Comparison of ENCODE assay signal across 1 cellular context in the genomic region with DNA sequence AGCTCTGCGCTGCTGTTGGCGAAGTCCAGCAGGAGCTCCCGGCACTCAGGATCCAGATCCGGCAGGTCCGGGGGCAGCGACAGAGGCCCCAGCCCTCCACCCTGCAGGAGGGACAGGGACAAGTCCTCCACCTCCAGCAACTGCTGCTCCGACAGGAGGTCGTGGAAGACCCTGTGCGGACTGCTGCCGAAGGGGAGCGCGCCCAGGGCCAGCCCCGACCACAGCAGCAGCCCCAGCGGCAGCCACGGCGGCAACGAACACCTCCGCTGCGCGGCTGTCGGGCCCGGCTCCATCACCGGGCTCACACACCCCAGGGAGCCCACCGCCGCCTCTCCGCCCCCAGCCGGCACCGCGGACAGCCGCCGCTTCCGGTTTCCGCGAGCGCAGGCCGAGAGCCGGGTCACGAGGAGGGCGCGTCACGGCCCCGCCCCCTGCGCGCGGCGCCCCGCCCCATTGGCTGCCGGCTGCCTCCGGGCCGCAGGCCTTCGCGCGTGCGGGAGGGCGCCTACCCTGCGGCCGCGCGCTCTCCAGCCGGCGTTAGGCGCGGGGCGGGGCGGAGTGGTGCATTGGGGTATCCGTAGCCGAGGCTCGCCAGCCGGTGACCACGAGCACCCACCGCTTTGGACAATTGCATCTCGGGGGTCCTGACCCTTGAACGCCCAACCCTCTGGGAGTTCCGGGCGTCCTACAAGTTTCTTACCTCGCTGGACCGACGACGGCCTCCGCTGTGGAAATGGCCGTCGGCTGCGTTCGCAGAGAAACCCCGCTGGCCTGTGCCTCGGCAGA.
TF ChIP-seq lines count a peak whose summit lies in the region.

TSS of gene OSTM1 (minus strand) at position 383 of the 786 bp plus-strand sequence. CDS start at position 293, 90 bp downstream.

TF ChIP-seq in K562, 482 proteins besides CTCF, POLR2A, EP300 and RAD21 (continued from another document and continues in another):
- no peak for TF ChIP-seq GTF3C2 (IDR thresholded peaks at IDR 0.05; ENCODE audit: borderline replicate concordance, extremely low read depth, insufficient read length)
- no peak for TF ChIP-seq DACH1 (IDR thresholded peaks at IDR 0.05; ENCODE audit: partially characterized antibody)
- TF ChIP-seq, protein P1, sequence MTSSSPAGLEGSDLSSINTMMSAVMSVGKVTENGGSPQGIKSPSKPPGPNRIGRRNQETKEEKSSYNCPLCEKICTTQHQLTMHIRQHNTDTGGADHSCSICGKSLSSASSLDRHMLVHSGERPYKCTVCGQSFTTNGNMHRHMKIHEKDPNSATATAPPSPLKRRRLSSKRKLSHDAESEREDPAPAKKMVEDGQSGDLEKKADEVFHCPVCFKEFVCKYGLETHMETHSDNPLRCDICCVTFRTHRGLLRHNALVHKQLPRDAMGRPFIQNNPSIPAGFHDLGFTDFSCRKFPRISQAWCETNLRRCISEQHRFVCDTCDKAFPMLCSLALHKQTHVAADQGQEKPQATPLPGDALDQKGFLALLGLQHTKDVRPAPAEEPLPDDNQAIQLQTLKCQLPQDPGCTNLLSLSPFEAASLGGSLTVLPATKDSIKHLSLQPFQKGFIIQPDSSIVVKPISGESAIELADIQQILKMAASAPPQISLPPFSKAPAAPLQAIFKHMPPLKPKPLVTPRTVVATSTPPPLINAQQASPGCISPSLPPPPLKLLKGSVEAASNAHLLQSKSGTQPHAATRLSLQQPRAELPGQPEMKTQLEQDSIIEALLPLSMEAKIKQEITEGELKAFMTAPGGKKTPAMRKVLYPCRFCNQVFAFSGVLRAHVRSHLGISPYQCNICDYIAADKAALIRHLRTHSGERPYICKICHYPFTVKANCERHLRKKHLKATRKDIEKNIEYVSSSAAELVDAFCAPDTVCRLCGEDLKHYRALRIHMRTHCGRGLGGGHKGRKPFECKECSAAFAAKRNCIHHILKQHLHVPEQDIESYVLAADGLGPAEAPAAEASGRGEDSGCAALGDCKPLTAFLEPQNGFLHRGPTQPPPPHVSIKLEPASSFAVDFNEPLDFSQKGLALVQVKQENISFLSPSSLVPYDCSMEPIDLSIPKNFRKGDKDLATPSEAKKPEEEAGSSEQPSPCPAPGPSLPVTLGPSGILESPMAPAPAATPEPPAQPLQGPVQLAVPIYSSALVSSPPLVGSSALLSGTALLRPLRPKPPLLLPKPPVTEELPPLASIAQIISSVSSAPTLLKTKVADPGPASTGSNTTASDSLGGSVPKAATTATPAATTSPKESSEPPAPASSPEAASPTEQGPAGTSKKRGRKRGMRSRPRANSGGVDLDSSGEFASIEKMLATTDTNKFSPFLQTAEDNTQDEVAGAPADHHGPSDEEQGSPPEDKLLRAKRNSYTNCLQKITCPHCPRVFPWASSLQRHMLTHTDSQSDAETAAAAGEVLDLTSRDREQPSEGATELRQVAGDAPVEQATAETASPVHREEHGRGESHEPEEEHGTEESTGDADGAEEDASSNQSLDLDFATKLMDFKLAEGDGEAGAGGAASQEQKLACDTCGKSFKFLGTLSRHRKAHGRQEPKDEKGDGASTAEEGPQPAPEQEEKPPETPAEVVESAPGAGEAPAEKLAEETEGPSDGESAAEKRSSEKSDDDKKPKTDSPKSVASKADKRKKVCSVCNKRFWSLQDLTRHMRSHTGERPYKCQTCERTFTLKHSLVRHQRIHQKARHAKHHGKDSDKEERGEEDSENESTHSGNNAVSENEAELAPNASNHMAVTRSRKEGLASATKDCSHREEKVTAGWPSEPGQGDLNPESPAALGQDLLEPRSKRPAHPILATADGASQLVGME (CRISPR knock-in tag; IDR thresholded peaks at IDR 0.05) = no peak
- peak; percentile 50; the same call in 1 of the 2 replicates for TF ChIP-seq ZNF57 (CRISPR knock-in tag; IDR thresholded peaks at IDR 0.05)
- TF ChIP-seq HSF4 (CRISPR knock-in tag; IDR thresholded peaks at IDR 0.05; ENCODE audit: borderline replicate concordance) = no peak
- TF ChIP-seq HDGF (IDR thresholded peaks at IDR 0.05) = no peak
- peak; percentile 81 for TF ChIP-seq RBBP5 (IDR thresholded peaks at IDR 0.05; ENCODE audit: borderline replicate concordance, insufficient read depth, low read length, poor library complexity, severe bottlenecking)
- TF ChIP-seq VEZF1 (CRISPR knock-in tag; IDR thresholded peaks at IDR 0.05) = peak; percentile 74
- no peak for TF ChIP-seq COPS2 (conservative IDR thresholded peaks at IDR 0.05)
- TF ChIP-seq, protein P2, sequence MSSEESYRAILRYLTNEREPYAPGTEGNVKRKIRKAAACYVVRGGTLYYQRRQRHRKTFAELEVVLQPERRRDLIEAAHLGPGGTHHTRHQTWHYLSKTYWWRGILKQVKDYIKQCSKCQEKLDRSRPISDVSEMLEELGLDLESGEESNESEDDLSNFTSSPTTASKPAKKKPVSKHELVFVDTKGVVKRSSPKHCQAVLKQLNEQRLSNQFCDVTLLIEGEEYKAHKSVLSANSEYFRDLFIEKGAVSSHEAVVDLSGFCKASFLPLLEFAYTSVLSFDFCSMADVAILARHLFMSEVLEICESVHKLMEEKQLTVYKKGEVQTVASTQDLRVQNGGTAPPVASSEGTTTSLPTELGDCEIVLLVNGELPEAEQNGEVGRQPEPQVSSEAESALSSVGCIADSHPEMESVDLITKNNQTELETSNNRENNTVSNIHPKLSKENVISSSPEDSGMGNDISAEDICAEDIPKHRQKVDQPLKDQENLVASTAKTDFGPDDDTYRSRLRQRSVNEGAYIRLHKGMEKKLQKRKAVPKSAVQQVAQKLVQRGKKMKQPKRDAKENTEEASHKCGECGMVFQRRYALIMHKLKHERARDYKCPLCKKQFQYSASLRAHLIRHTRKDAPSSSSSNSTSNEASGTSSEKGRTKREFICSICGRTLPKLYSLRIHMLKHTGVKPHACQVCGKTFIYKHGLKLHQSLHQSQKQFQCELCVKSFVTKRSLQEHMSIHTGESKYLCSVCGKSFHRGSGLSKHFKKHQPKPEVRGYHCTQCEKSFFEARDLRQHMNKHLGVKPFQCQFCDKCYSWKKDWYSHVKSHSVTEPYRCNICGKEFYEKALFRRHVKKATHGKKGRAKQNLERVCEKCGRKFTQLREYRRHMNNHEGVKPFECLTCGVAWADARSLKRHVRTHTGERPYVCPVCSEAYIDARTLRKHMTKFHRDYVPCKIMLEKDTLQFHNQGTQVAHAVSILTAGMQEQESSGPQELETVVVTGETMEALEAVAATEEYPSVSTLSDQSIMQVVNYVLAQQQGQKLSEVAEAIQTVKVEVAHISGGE (CRISPR knock-in tag; IDR thresholded peaks at IDR 0.05) = peak in 2 of 3 experiments; percentile 7 to 61; a peak in 1 of 6 replicates
- TF ChIP-seq SNIP1 (IDR thresholded peaks at IDR 0.05; ENCODE audit: low read depth) = no peak
- TF ChIP-seq ZFPM2 (CRISPR knock-in tag; IDR thresholded peaks at IDR 0.05) = no peak
- TF ChIP-seq ELF1 (tag; IDR thresholded peaks at IDR 0.05) = peak; percentile 96
- TF ChIP-seq, protein P3, sequence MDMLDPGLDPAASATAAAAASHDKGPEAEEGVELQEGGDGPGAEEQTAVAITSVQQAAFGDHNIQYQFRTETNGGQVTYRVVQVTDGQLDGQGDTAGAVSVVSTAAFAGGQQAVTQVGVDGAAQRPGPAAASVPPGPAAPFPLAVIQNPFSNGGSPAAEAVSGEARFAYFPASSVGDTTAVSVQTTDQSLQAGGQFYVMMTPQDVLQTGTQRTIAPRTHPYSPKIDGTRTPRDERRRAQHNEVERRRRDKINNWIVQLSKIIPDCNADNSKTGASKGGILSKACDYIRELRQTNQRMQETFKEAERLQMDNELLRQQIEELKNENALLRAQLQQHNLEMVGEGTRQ (CRISPR knock-in tag; IDR thresholded peaks at IDR 0.05) = peak; percentile 81
- no peak for TF ChIP-seq SNRNP70 (optimal IDR thresholded peaks at IDR 0.05; ENCODE audit: low read depth, low read length)
- no peak for TF ChIP-seq CEBPG (CRISPR knock-in tag; IDR thresholded peaks at IDR 0.05)
- no peak for TF ChIP-seq CEBPG (tag; conservative IDR thresholded peaks at IDR 0.05 in 1 of 2, IDR thresholded peaks at IDR 0.05 in 1 of 2)
- no peak for TF ChIP-seq KLF16 (IDR thresholded peaks at IDR 0.05)
- no peak for TF ChIP-seq BRCA1 (IDR thresholded peaks at IDR 0.05)
- TF ChIP-seq BRCA1 (CRISPR knock-in tag; IDR thresholded peaks at IDR 0.05) = no peak
- TF ChIP-seq MYBL2 (IDR thresholded peaks at IDR 0.05; ENCODE audit: low read depth) = no peak
- TF ChIP-seq MYBL2 (CRISPR knock-in tag; IDR thresholded peaks at IDR 0.05; ENCODE audit: borderline replicate concordance) = no peak
- TF ChIP-seq MLLT1 (IDR thresholded peaks at IDR 0.05) = no peak
- TF ChIP-seq CREB1 (IDR thresholded peaks at IDR 0.05) = peak; percentile 79
- TF ChIP-seq CREB1 (CRISPR knock-in tag; IDR thresholded peaks at IDR 0.05) = no peak
- TF ChIP-seq HMG20B (CRISPR knock-in tag; IDR thresholded peaks at IDR 0.05) = no peak
- no peak for TF ChIP-seq ZNF121 (CRISPR knock-in tag; conservative IDR thresholded peaks at IDR 0.05)
- no peak for TF ChIP-seq PHF21A (IDR thresholded peaks at IDR 0.05; ENCODE audit: borderline replicate concordance, low read depth)
- TF ChIP-seq, protein P4, sequence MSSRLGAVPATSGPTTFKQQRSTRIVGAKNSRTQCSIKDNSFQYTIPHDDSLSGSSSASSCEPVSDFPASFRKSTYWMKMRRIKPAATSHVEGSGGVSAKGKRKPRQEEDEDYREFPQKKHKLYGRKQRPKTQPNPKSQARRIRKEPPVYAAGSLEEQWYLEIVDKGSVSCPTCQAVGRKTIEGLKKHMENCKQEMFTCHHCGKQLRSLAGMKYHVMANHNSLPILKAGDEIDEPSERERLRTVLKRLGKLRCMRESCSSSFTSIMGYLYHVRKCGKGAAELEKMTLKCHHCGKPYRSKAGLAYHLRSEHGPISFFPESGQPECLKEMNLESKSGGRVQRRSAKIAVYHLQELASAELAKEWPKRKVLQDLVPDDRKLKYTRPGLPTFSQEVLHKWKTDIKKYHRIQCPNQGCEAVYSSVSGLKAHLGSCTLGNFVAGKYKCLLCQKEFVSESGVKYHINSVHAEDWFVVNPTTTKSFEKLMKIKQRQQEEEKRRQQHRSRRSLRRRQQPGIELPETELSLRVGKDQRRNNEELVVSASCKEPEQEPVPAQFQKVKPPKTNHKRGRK (tag; IDR thresholded peaks at IDR 0.05) = no peak
- TF ChIP-seq, protein P5, sequence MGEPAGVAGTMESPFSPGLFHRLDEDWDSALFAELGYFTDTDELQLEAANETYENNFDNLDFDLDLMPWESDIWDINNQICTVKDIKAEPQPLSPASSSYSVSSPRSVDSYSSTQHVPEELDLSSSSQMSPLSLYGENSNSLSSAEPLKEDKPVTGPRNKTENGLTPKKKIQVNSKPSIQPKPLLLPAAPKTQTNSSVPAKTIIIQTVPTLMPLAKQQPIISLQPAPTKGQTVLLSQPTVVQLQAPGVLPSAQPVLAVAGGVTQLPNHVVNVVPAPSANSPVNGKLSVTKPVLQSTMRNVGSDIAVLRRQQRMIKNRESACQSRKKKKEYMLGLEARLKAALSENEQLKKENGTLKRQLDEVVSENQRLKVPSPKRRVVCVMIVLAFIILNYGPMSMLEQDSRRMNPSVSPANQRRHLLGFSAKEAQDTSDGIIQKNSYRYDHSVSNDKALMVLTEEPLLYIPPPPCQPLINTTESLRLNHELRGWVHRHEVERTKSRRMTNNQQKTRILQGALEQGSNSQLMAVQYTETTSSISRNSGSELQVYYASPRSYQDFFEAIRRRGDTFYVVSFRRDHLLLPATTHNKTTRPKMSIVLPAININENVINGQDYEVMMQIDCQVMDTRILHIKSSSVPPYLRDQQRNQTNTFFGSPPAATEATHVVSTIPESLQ (CRISPR knock-in tag; IDR thresholded peaks at IDR 0.05) = peak; percentile 89; the same call in 1 of the 2 replicates
- TF ChIP-seq, protein P6, sequence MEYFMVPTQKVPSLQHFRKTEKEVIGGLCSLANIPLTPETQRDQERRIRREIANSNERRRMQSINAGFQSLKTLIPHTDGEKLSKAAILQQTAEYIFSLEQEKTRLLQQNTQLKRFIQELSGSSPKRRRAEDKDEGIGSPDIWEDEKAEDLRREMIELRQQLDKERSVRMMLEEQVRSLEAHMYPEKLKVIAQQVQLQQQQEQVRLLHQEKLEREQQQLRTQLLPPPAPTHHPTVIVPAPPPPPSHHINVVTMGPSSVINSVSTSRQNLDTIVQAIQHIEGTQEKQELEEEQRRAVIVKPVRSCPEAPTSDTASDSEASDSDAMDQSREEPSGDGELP (CRISPR knock-in tag; IDR thresholded peaks at IDR 0.05; ENCODE audit: borderline replicate concordance) = peak; percentile 71
- no peak for TF ChIP-seq SMARCE1 (IDR thresholded peaks at IDR 0.05)
- no peak for TF ChIP-seq SMAD2 (IDR thresholded peaks at IDR 0.05; ENCODE audit: low read depth, low read length)
- TF ChIP-seq BRD9 (IDR thresholded peaks at IDR 0.05; ENCODE audit: low read depth, partially characterized antibody) = no peak
- peak; percentile 9 for TF ChIP-seq PHF20 (IDR thresholded peaks at IDR 0.05; ENCODE audit: partially characterized antibody)
